In the genomic region with DNA sequence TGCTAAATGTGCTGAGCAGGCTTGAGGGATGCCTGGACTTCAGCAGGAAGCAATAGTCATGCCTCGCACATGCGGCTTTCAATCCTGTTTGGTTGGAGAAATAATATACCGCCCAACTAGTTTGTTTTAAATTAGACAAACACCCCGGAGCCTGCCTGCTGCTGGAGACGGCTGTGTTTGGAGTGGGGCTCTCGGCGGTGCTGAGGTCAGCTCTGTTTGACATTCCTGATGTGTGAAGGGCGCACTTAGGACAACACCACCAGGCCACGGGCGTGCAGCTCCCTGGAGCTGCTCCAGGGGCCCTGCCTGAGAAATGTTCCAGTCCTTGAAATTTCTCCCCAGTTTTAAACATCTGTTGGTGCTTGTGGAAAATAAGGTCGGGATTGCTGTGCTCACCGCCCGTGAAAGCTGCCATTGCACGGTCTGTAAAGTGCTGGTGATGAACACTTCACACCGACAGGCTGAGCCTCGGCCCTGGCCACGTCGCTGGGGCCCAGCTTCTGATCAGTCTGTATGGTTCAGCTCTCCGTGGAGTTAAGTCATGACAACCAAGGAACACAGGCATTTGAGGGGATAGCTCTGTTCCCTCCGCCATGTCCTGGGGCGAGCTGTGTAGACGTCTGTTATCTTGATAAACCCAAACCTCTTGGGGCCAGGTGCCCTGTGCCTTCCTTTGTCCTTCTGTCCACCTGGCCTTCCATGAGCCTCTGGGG, we compare ENCODE assay signal across 1 cellular context.
TF ChIP-seq lines count a peak whose summit lies in the region.

No MANE protein-coding gene starts in this region.

TF ChIP-seq in HepG2, 621 proteins besides CTCF, POLR2A, EP300 and RAD21 (continued from another document and continues in another):
- TF ChIP-seq ZBTB33 (CRISPR knock-in tag; IDR thresholded peaks at IDR 0.05) (no peak), ZNF274 (CRISPR knock-in tag; IDR thresholded peaks at IDR 0.05) (no peak), MAFK (conservative IDR thresholded peaks at IDR 0.05 in 1 of 2, IDR thresholded peaks at IDR 0.05 in 1 of 2; ENCODE audit: low read length in 2 of 2) (peak; percentile 44 to 50), ZBTB37 (CRISPR knock-in tag; IDR thresholded peaks at IDR 0.05) (no peak), FOXP1 (IDR thresholded peaks at IDR 0.05) (no peak), FOXP1 (CRISPR knock-in tag; IDR thresholded peaks at IDR 0.05) (no peak), MAZ (IDR thresholded peaks at IDR 0.05; ENCODE audit: borderline replicate concordance, low read depth, low read length) (no peak), MAZ (CRISPR knock-in tag; IDR thresholded peaks at IDR 0.05; ENCODE audit: low read depth) (0 out of 2 replicates have a peak, but pooled peaks have one; percentile 22), ARNT2 (CRISPR knock-in tag; IDR thresholded peaks at IDR 0.05; ENCODE audit: low read depth) (peak; percentile 59; the same call in 1 of the 2 replicates), KLF11 (CRISPR knock-in tag; IDR thresholded peaks at IDR 0.05) (no peak), REST (IDR thresholded peaks at IDR 0.05; ENCODE audit: borderline replicate concordance in 1 of 2, low read depth in 1 of 2, low read length in 2 of 2) (no peak), FOXJ3 (CRISPR knock-in tag; IDR thresholded peaks at IDR 0.05; ENCODE audit: borderline replicate concordance) (peak; percentile 34; the same call in 1 of the 2 replicates), MIER2 (CRISPR knock-in tag; IDR thresholded peaks at IDR 0.05) (no peak), SALL1 (CRISPR knock-in tag; IDR thresholded peaks at IDR 0.05) (peak; percentile 61), NFE2L2 (IDR thresholded peaks at IDR 0.05; ENCODE audit: low read length) (no peak), ZBTB25 (CRISPR knock-in tag; IDR thresholded peaks at IDR 0.05) (no peak), DNMT3B (CRISPR knock-in tag; conservative IDR thresholded peaks at IDR 0.05) (no peak), MTA1 (CRISPR knock-in tag; IDR thresholded peaks at IDR 0.05; ENCODE audit: borderline replicate concordance) (no peak), HHEX (CRISPR knock-in tag; IDR thresholded peaks at IDR 0.05) (peak; percentile 90), HNRNPL (IDR thresholded peaks at IDR 0.05; ENCODE audit: low read depth, low read length) (no peak), HOXA3 (CRISPR knock-in tag; IDR thresholded peaks at IDR 0.05) (no peak), HDAC6 (IDR thresholded peaks at IDR 0.05; ENCODE audit: low read depth, low read length) (no peak), SNAPC4 (CRISPR knock-in tag; IDR thresholded peaks at IDR 0.05) (no peak)
- TF ChIP-seq, protein P1, sequence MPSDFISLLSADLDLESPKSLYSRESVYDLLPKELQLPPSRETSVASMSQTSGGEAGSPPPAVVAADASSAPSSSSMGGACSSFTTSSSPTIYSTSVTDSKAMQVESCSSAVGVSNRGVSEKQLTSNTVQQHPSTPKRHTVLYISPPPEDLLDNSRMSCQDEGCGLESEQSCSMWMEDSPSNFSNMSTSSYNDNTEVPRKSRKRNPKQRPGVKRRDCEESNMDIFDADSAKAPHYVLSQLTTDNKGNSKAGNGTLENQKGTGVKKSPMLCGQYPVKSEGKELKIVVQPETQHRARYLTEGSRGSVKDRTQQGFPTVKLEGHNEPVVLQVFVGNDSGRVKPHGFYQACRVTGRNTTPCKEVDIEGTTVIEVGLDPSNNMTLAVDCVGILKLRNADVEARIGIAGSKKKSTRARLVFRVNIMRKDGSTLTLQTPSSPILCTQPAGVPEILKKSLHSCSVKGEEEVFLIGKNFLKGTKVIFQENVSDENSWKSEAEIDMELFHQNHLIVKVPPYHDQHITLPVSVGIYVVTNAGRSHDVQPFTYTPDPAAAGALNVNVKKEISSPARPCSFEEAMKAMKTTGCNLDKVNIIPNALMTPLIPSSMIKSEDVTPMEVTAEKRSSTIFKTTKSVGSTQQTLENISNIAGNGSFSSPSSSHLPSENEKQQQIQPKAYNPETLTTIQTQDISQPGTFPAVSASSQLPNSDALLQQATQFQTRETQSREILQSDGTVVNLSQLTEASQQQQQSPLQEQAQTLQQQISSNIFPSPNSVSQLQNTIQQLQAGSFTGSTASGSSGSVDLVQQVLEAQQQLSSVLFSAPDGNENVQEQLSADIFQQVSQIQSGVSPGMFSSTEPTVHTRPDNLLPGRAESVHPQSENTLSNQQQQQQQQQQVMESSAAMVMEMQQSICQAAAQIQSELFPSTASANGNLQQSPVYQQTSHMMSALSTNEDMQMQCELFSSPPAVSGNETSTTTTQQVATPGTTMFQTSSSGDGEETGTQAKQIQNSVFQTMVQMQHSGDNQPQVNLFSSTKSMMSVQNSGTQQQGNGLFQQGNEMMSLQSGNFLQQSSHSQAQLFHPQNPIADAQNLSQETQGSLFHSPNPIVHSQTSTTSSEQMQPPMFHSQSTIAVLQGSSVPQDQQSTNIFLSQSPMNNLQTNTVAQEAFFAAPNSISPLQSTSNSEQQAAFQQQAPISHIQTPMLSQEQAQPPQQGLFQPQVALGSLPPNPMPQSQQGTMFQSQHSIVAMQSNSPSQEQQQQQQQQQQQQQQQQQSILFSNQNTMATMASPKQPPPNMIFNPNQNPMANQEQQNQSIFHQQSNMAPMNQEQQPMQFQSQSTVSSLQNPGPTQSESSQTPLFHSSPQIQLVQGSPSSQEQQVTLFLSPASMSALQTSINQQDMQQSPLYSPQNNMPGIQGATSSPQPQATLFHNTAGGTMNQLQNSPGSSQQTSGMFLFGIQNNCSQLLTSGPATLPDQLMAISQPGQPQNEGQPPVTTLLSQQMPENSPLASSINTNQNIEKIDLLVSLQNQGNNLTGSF (CRISPR knock-in tag; IDR thresholded peaks at IDR 0.05), result no peak
- TF ChIP-seq, protein P2, sequence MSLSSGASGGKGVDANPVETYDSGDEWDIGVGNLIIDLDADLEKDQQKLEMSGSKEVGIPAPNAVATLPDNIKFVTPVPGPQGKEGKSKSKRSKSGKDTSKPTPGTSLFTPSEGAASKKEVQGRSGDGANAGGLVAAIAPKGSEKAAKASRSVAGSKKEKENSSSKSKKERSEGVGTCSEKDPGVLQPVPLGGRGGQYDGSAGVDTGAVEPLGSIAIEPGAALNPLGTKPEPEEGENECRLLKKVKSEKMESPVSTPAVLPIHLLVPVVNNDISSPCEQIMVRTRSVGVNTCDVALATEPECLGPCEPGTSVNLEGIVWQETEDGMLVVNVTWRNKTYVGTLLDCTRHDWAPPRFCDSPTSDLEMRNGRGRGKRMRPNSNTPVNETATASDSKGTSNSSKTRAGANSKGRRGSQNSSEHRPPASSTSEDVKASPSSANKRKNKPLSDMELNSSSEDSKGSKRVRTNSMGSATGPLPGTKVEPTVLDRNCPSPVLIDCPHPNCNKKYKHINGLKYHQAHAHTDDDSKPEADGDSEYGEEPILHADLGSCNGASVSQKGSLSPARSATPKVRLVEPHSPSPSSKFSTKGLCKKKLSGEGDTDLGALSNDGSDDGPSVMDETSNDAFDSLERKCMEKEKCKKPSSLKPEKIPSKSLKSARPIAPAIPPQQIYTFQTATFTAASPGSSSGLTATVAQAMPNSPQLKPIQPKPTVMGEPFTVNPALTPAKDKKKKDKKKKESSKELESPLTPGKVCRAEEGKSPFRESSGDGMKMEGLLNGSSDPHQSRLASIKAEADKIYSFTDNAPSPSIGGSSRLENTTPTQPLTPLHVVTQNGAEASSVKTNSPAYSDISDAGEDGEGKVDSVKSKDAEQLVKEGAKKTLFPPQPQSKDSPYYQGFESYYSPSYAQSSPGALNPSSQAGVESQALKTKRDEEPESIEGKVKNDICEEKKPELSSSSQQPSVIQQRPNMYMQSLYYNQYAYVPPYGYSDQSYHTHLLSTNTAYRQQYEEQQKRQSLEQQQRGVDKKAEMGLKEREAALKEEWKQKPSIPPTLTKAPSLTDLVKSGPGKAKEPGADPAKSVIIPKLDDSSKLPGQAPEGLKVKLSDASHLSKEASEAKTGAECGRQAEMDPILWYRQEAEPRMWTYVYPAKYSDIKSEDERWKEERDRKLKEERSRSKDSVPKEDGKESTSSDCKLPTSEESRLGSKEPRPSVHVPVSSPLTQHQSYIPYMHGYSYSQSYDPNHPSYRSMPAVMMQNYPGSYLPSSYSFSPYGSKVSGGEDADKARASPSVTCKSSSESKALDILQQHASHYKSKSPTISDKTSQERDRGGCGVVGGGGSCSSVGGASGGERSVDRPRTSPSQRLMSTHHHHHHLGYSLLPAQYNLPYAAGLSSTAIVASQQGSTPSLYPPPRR (CRISPR knock-in tag; IDR thresholded peaks at IDR 0.05; ENCODE audit: borderline replicate concordance), result peak; percentile 89
